ENCODE assay signal across 19 cellular contexts in the genomic region with DNA sequence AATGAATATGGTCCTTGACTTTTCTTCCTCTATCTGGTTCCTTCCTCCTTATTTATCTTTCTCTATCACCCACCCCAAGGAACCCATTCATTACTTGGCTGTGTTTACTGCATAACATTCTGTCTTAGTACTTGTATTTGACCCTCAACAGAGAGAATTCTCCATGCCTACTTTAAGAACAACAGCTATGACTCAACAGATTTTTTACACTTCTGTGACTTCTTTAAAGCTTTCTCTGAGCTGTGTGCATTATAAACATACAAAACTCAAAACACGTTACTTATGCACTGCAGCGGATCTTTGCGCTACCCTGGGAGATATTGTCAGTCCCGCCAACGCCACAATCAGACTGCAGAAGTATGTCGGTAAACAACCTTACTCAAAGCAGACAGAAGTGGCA. TPM values are rescaled to one million over a fixed set of nuclear protein-coding genes. Genes with fewer than 3 reads are reported as not detected.
DNase-seq lines count a peak whose midpoint lies in the region; ATAC-seq, FAIRE-seq and TF ChIP-seq lines count a peak whose summit lies in the region.
"Had no signal": no experiment of that assay in that cellular context is flagged by ENCODE, and none has a peak within 500 bp of the region (broad histone marks: within the 10 kb centered on the region; RNA-seq: fewer than 3 reads in every experiment).

No MANE protein-coding gene starts in this region.

- no peaks in the 10 kb centered on the region for H3K27me3 ChIP-seq in astrocyte (ENCODE audit: insufficient read depth, low read length)
- H3K27me3 ChIP-seq: esophagus muscularis mucosa, sigmoid colon, stomach, upper lobe of right lung had no signal

- no peaks in the 10 kb centered on the region for H4K20me1 ChIP-seq in astrocyte (ENCODE audit: insufficient read depth, low read length)

- WGBS in A549 (ENCODE audit: missing lambda C conversion rate), result 95% methylated on average over 6 of the region's 6 CpGs

- CTCF ChIA-PET in A549 (lab: Yijun Ruan, JAX), result interaction anchor here (1.5 kb wide), 1 partner anchor 131 kb away, joined by 3 read pairs; no protein-coding TSS in a partner anchor

- TF ChIP-seq EP300 in A549 (IDR thresholded peaks at IDR 0.05), result no peak

- no peak overlapping the region for H3K27ac Mint-ChIP-seq in astrocyte (ENCODE audit: unreplicated experiment)

- H3K4me3 ChIP-seq in A549 (no peak overlapping the region), astrocyte (ENCODE audit: insufficient read depth, low read depth, low read length) (no peak overlapping the region)
- H3K4me3 ChIP-seq: esophagus muscularis mucosa, sigmoid colon, stomach, upper lobe of right lung had no signal

- FAIRE-seq in A549 (lab: Jason Lieb, UNC) (no peak), astrocyte (lab: Jason Lieb, UNC) (no peak)
- FAIRE-seq: H54 had no signal

- H3K36me3 ChIP-seq in astrocyte (ENCODE audit: insufficient read depth, low read length), result no peaks in the 10 kb centered on the region
- H3K36me3 ChIP-seq: sigmoid colon, upper lobe of right lung had no signal

- TF ChIP-seq RAD21 in A549 (conservative IDR thresholded peaks at IDR 0.05 in 1 of 2, IDR thresholded peaks at IDR 0.05 in 1 of 2), result no peak

- H3K9ac ChIP-seq in astrocyte (ENCODE audit: low read length), result no peak overlapping the region

- no peak for TF ChIP-seq POLR2A in A549 (IDR thresholded peaks at IDR 0.05; ENCODE audit: low read length)

- no peaks in the 10 kb centered on the region for H3K79me2 ChIP-seq in astrocyte (ENCODE audit: insufficient read depth, low read length)

- TF ChIP-seq CTCF in A549 (IDR thresholded peaks at IDR 0.05) (no peak), astrocyte (IDR thresholded peaks at IDR 0.05; ENCODE audit: insufficient read depth, low read depth, low read length) (no peak)

- peaks cover 11% of the 10 kb centered on the region; the same call in 2 of the 3 replicates for H3K4me1 ChIP-seq in A549
- H3K4me1 ChIP-seq in astrocyte (ENCODE audit: insufficient read depth, low read length), result peaks cover 3% of the 10 kb centered on the region
- H3K4me1 ChIP-seq: esophagus muscularis mucosa, sigmoid colon, stomach, upper lobe of right lung had no signal

- H3K4me1 Mint-ChIP-seq in astrocyte (ENCODE audit: low read depth, unreplicated experiment), result peaks cover 5% of the 10 kb centered on the region

- ATAC-seq in A549, result 0 out of 6 replicates have a peak, but pooled peaks of 1 of the 2 experiments have one; percentile 19
- ATAC-seq: upper lobe of right lung had no signal

- no peaks in the 10 kb centered on the region for H3K27me3 Mint-ChIP-seq in astrocyte (ENCODE audit: low read depth, unreplicated experiment)

- peak overlapping the region; percentile 17; the same call in 1 of the 3 replicates for H3K4me2 ChIP-seq in A549
- H3K4me2 ChIP-seq in astrocyte (ENCODE audit: low read length), result no peak overlapping the region

- H3K27ac ChIP-seq in A549 (0 out of 6 replicates have a peak overlapping the region, but pooled peaks of 1 of the 2 experiments have one; percentile 1), astrocyte (ENCODE audit: low read depth, low read length) (no peak overlapping the region)
- H3K27ac ChIP-seq: esophagus muscularis mucosa, sigmoid colon, stomach, upper lobe of right lung had no signal

- H2AFZ ChIP-seq in astrocyte (ENCODE audit: low read depth, low read length), result no peak overlapping the region

- no peak for DNase-seq in A549 (ENCODE audit: low read depth in 1 of 2, low spot score in 1 of 2)
- peak; percentile 26 for DNase-seq in EH (ENCODE audit: low read depth)
- peak; percentile 31 for DNase-seq in astrocyte (ENCODE audit: low read depth)
- DNase-seq in iris pigment epithelial cell (ENCODE audit: low read depth), result peak; percentile 61
- no peak for DNase-seq in globus pallidus (ENCODE audit: low spot score)
- no peak for DNase-seq in cortex of kidney (lab: John Stamatoyannopoulos, UW)
- DNase-seq in effector CD8-positive, alpha-beta T cell (lab: John Stamatoyannopoulos, UW), result no peak
- no peak for DNase-seq in stimulated activated CD4-positive, alpha-beta T cell treated with anti-CD3 and anti-CD28 coated beads, Interleukin-15, amount 100 ng/mL, for 24 hours
- DNase-seq: activated CD8-positive, alpha-beta memory T cell treated with anti-CD3 and anti-CD28 coated beads for 24 hours; COR-L47; KBM-7; NCI-H2081 treated with DMSO at 0.1 percent for 48 hours; SHP77 treated with DMSO at 0.1 percent for 48 hours; sigmoid colon; stomach; upper lobe of right lung had no signal

- no peaks in the 10 kb centered on the region for H3K9me3 Mint-ChIP-seq in astrocyte (ENCODE audit: unreplicated experiment)

- peaks cover 2% of the 10 kb centered on the region for H3K36me3 Mint-ChIP-seq in astrocyte (ENCODE audit: low read depth, unreplicated experiment)

- H3K9me3 ChIP-seq in A549 (no peaks in the 10 kb centered on the region), astrocyte (ENCODE audit: insufficient read depth, low read depth, low read length) (no peaks in the 10 kb centered on the region)
- H3K9me3 ChIP-seq: esophagus muscularis mucosa, sigmoid colon, upper lobe of right lung had no signal

- no peak overlapping the region for H3K4me3 Mint-ChIP-seq in astrocyte (ENCODE audit: unreplicated experiment)
- H3K4me3 Mint-ChIP-seq: brain had no signal

- POLR2A ChIA-PET in A549 (lab: Yijun Ruan, JAX), result no interaction called here

TF ChIP-seq in A549, 52 proteins besides CTCF, POLR2A, EP300 and RAD21:
- TF ChIP-seq CEBPB (IDR thresholded peaks at IDR 0.05) (no peak), MAZ (IDR thresholded peaks at IDR 0.05; ENCODE audit: borderline replicate concordance, low read depth, low read length) (no peak), RARB (CRISPR knock-in tag; IDR thresholded peaks at IDR 0.05) (no peak), CBX8 (IDR thresholded peaks at IDR 0.05) (no peak), FOXS1 (CRISPR knock-in tag; IDR thresholded peaks at IDR 0.05) (no peak), PHF8 (IDR thresholded peaks at IDR 0.05; ENCODE audit: borderline replicate concordance, low read depth) (no peak), EHF (CRISPR knock-in tag; IDR thresholded peaks at IDR 0.05) (no peak), HEYL (CRISPR knock-in tag; IDR thresholded peaks at IDR 0.05) (no peak), KDM5A (IDR thresholded peaks at IDR 0.05) (no peak), HOXA7 (CRISPR knock-in tag; IDR thresholded peaks at IDR 0.05) (no peak), RNF2 (IDR thresholded peaks at IDR 0.05; ENCODE audit: borderline replicate concordance, low read depth) (no peak), BHLHE40 (IDR thresholded peaks at IDR 0.05; ENCODE audit: low read depth, low read length) (no peak), HDAC2 (IDR thresholded peaks at IDR 0.05) (no peak), NFE2L2 (conservative IDR thresholded peaks at IDR 0.05; ENCODE audit: low read length) (no peak)
- TF ChIP-seq, protein P1, sequence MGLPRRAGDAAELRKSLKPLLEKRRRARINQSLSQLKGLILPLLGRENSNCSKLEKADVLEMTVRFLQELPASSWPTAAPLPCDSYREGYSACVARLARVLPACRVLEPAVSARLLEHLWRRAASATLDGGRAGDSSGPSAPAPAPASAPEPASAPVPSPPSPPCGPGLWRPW (IDR thresholded peaks at IDR 0.05), result no peak
- TF ChIP-seq, protein P2, sequence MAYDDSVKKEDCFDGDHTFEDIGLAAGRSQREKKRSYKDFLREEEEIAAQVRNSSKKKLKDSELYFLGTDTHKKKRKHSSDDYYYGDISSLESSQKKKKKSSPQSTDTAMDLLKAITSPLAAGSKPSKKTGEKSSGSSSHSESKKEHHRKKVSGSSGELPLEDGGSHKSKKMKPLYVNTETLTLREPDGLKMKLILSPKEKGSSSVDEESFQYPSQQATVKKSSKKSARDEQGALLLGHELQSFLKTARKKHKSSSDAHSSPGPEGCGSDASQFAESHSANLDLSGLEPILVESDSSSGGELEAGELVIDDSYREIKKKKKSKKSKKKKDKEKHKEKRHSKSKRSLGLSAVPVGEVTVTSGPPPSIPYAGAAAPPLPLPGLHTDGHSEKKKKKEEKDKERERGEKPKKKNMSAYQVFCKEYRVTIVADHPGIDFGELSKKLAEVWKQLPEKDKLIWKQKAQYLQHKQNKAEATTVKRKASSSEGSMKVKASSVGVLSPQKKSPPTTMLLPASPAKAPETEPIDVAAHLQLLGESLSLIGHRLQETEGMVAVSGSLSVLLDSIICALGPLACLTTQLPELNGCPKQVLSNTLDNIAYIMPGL (CRISPR knock-in tag; IDR thresholded peaks at IDR 0.05; ENCODE audit: borderline replicate concordance), result no peak
- TF ChIP-seq, protein P3, sequence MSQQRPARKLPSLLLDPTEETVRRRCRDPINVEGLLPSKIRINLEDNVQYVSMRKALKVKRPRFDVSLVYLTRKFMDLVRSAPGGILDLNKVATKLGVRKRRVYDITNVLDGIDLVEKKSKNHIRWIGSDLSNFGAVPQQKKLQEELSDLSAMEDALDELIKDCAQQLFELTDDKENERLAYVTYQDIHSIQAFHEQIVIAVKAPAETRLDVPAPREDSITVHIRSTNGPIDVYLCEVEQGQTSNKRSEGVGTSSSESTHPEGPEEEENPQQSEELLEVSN (IDR thresholded peaks at IDR 0.05; ENCODE audit: borderline replicate concordance, low read depth), result no peak

RNA-seq across cellular contexts. Expression of a gene that starts 35.2 kb away (rescaled TPM):
- polyA plus RNA-seq in A549 (2011; rRNA removed) (35.5 and 36.0 TPM in 2 replicates), A549 (2017; fragmentation: RNase III; extraction: RNeasy Plus Mini Kit Qiagen cat#74134 plus additional on column Dnase treatment) (18.2 to 20.7 TPM (median 19.0 TPM) in 3 replicates)
- 11.6 and 11.9 TPM in 2 replicates for polyA plus RNA-seq in A549 (2012; cell fraction: cytosol; rRNA removed)
- polyA plus RNA-seq in A549 (2012; cell fraction: nucleus; rRNA removed), result 6.7 and 8.0 TPM in 2 replicates
- polyA minus RNA-seq in A549 (2011; rRNA and poly(A)+ RNA removed), result 21.8 and 29.6 TPM in 2 replicates
- 19.8 and 27.3 TPM in 2 replicates for total RNA-seq in astrocyte

Comparison
In these comparisons a context has a peak if more than half of its experiments do, and no peak if none do; other contexts are left out.
1. DNase-seq: peak in EH (single experiment), astrocyte (single experiment) and iris pigment epithelial cell (single experiment); none in A549 (0 of 2), globus pallidus (single experiment), cortex of kidney (single experiment), effector CD8-positive, alpha-beta T cell (single experiment) and stimulated activated CD4-positive, alpha-beta T cell treated with anti-CD3 and anti-CD28 coated beads, Interleukin-15, amount 100 ng/mL, for 24 hours (single experiment).